Comparison of ENCODE assay signal across 1 cellular context in genomic region chr1:88888755-88889154, GRCh38.
TF ChIP-seq lines count a peak whose summit lies in the region.

No MANE protein-coding gene starts in this region.

TF ChIP-seq in HepG2, 621 proteins besides CTCF, POLR2A, EP300 and RAD21 (continued from another document):
- TF ChIP-seq JUNB (CRISPR knock-in tag; IDR thresholded peaks at IDR 0.05; ENCODE audit: borderline replicate concordance) = no peak
